ENCODE assay signal across 8 cellular contexts in genomic region chr21:38733973-38734546, GRCh38.
DNase-seq lines count a peak whose midpoint lies in the region; ATAC-seq and TF ChIP-seq lines count a peak whose summit lies in the region.

No MANE protein-coding gene starts in this region.

- peaks cover 34% of the 10 kb centered on the region for H3K27me3 Mint-ChIP-seq in activated CD4-positive, alpha-beta memory T cell treated with anti-CD3 and anti-CD28 coated beads, Interleukin-2, amount 10 ng/mL, durations not matched to agents 7 days and 5 days

- ATAC-seq in HG02938 (IDR thresholded peaks at IDR 0.05; ENCODE audit: unreplicated experiment), result no peak

- DNase-seq in AG10803 (ENCODE audit: low read depth), result peak; percentile 62
- peak; percentile 76 for DNase-seq in HEK293T (ENCODE audit: extremely low spot score)
- DNase-seq in NCI-H748 (lab: John Stamatoyannopoulos, UW; ENCODE audit: unreplicated experiment), result peak; percentile 90
- peak; percentile 66 for DNase-seq in activated CD4-positive, alpha-beta memory T cell treated with anti-CD3 and anti-CD28 coated beads, Interleukin-2, amount 10 ng/mL, durations not matched to agents 7 days and 5 days
- peak; percentile 89 to 99 for DNase-seq in lower leg skin (ENCODE audit: low spot score in 2 of 2)
- DNase-seq in stimulated activated CD4-positive, alpha-beta T cell treated with anti-CD3 and anti-CD28 coated beads, Interleukin-2, amount 100 ng/mL, for 48 hours, result peak; percentile 74 to 84

- H3K27ac ChIP-seq in duodenal mucosa (ENCODE audit: low read depth, low read length), result peak overlapping the region; percentile 58

- POLR2A ChIA-PET in HEK293T (lab: Yijun Ruan, JAX), result no interaction called here
- POLR2A ChIA-PET in activated CD4-positive, alpha-beta memory T cell treated with anti-CD3 and anti-CD28 coated beads, Interleukin-2, amount 10 ng/mL, durations not matched to agents 7 days and 5 days (lab: Charles Lee), result no interaction called here

- H3K4me1 Mint-ChIP-seq in activated CD4-positive, alpha-beta memory T cell treated with anti-CD3 and anti-CD28 coated beads, Interleukin-2, amount 10 ng/mL, durations not matched to agents 7 days and 5 days, result peaks cover 9% of the 10 kb centered on the region

- H3K9me3 Mint-ChIP-seq in activated CD4-positive, alpha-beta memory T cell treated with anti-CD3 and anti-CD28 coated beads, Interleukin-2, amount 10 ng/mL, durations not matched to agents 7 days and 5 days, result no peaks in the 10 kb centered on the region

- no peak for TF ChIP-seq POLR2A in lower leg skin (IDR thresholded peaks at IDR 0.05)

- CTCF ChIA-PET in HEK293T (lab: Yijun Ruan, JAX), result interaction anchor here (0.6 kb wide), 1 partner anchor 256 kb away, joined by 3 read pairs; no protein-coding TSS in a partner anchor
- CTCF ChIA-PET in activated CD4-positive, alpha-beta memory T cell treated with anti-CD3 and anti-CD28 coated beads, Interleukin-2, amount 10 ng/mL, durations not matched to agents 7 days and 5 days (lab: Charles Lee), result interaction anchor here (0.6 to 1.9 kb wide), 8 partner anchors 22 to 443 kb away, joined by 3 to 9 read pairs (median 4); no protein-coding TSS in a partner anchor

- no peaks in the 10 kb centered on the region for H3K36me3 Mint-ChIP-seq in activated CD4-positive, alpha-beta memory T cell treated with anti-CD3 and anti-CD28 coated beads, Interleukin-2, amount 10 ng/mL, durations not matched to agents 7 days and 5 days (ENCODE audit: low read depth)

- no peaks in the 10 kb centered on the region for H3K36me3 ChIP-seq in duodenal mucosa (ENCODE audit: control insufficient read depth in 1 of 2, insufficient read depth in 2 of 2, low read length in 2 of 2)

- no peaks in the 10 kb centered on the region for H3K27me3 ChIP-seq in duodenal mucosa (ENCODE audit: control insufficient read depth in 1 of 2, insufficient read depth in 2 of 2, low read length in 2 of 2)

- peaks cover 7 to 15% of the 10 kb centered on the region in 2 donors for H3K4me1 ChIP-seq in duodenal mucosa (ENCODE audit: control insufficient read depth in 1 of 2, insufficient read depth in 2 of 2, low read length in 2 of 2)

- TF ChIP-seq CTCF in AG10803 (conservative IDR thresholded peaks at IDR 0.05; ENCODE audit: low read length), result peak; percentile 96
- TF ChIP-seq CTCF in lower leg skin (IDR thresholded peaks at IDR 0.05), result peak in 2 of 3 donors; percentile 21 to 95

- WGBS in lower leg skin, 2 donors, result 4 to 8% methylated on average over 30 of the region's 30 CpGs

- peak overlapping the region; percentile 23; the same call in 1 of the 2 replicates for H3K4me3 ChIP-seq in AG10803 (ENCODE audit: low read length)
- peak overlapping the region; percentile 71 to 80 for H3K4me3 ChIP-seq in duodenal mucosa (ENCODE audit: low read depth in 1 of 2, low read length in 2 of 2)
- no peak overlapping the region for H3K4me3 ChIP-seq in lower leg skin (ENCODE audit: low read depth, poor library complexity, severe bottlenecking)

- H3K4me3 Mint-ChIP-seq in activated CD4-positive, alpha-beta memory T cell treated with anti-CD3 and anti-CD28 coated beads, Interleukin-2, amount 10 ng/mL, durations not matched to agents 7 days and 5 days, result peak overlapping the region; percentile 58

- H3K9ac ChIP-seq in duodenal mucosa (ENCODE audit: low read depth in 1 of 2, low read length in 2 of 2), result peak overlapping the region; percentile 42 to 63

- H3K27ac Mint-ChIP-seq in activated CD4-positive, alpha-beta memory T cell treated with anti-CD3 and anti-CD28 coated beads, Interleukin-2, amount 10 ng/mL, durations not matched to agents 7 days and 5 days, result no peak overlapping the region

- intact Hi-C loops in lower leg skin (cut with DNase I; ENCODE audit: low total_unique reads), result loop anchor here (5.0 kb wide), 1 partner anchor 403 kb away; no protein-coding TSS in a partner anchor

- H3K9me3 ChIP-seq in duodenal mucosa (ENCODE audit: control insufficient read depth in 1 of 2, low read length in 2 of 2), result no peaks in the 10 kb centered on the region

TF ChIP-seq in HEK293T, 16 proteins besides CTCF, POLR2A, EP300 and RAD21:
- TF ChIP-seq L3MBTL2 (conservative IDR thresholded peaks at IDR 0.05) (0 out of 2 replicates have a peak, but pooled peaks have one; percentile 33), LEF1 (IDR thresholded peaks at IDR 0.05; ENCODE audit: borderline replicate concordance) (no peak), FOXK2 (IDR thresholded peaks at IDR 0.05) (no peak), ELF4 (IDR thresholded peaks at IDR 0.05) (no peak), FOXA1 (IDR thresholded peaks at IDR 0.05) (no peak)
